ENCODE assay signal across 1 cellular context in the genomic region with DNA sequence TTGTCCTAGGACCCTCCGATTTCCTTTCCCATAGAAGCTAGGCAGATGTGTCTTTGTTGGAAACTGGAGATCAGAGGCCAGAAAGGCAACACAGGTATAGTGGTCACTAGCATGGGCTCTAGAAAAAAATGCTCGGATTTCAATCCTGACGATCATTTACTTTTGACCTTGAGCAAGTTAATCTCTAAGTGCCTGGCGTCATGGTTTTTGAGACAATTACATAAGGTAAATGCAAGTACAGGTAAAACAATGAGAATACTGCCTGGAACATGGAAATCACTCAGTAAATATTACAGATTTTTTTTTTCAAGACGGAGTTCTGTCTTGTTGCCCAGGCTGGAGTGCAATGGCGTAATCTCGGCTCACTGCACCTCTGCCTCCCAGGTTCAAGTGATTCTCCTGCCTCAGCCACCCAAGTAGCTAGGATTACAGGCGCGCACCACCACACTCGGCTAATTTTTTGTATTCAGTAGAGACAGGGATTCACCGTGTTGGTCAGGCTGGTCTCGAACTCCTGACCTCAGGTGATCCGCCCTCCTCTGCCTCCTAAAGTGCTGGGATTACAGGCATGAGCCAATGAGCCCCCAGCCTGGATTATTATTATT.
TF ChIP-seq lines count a peak whose summit lies in the region.

No MANE protein-coding gene starts in this region.

TF ChIP-seq in HepG2, 621 proteins besides CTCF, POLR2A, EP300 and RAD21 (continued from another document):
- TF ChIP-seq NR2F6 (IDR thresholded peaks at IDR 0.05): 0 out of 2 replicates have a peak, but pooled peaks have one; percentile 18
- TF ChIP-seq NR2F6 (CRISPR knock-in tag; IDR thresholded peaks at IDR 0.05): 0 out of 2 replicates have a peak, but pooled peaks have one; percentile 14
- no peak for TF ChIP-seq FOSL2 (CRISPR knock-in tag; IDR thresholded peaks at IDR 0.05)
- no peak for TF ChIP-seq HNRNPH1 (optimal IDR thresholded peaks at IDR 0.05; ENCODE audit: low read depth, low read length)
- TF ChIP-seq, protein P1, sequence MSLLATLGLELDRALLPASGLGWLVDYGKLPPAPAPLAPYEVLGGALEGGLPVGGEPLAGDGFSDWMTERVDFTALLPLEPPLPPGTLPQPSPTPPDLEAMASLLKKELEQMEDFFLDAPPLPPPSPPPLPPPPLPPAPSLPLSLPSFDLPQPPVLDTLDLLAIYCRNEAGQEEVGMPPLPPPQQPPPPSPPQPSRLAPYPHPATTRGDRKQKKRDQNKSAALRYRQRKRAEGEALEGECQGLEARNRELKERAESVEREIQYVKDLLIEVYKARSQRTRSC (CRISPR knock-in tag; IDR thresholded peaks at IDR 0.05; ENCODE audit: low read depth): no peak
- TF ChIP-seq, protein P2, sequence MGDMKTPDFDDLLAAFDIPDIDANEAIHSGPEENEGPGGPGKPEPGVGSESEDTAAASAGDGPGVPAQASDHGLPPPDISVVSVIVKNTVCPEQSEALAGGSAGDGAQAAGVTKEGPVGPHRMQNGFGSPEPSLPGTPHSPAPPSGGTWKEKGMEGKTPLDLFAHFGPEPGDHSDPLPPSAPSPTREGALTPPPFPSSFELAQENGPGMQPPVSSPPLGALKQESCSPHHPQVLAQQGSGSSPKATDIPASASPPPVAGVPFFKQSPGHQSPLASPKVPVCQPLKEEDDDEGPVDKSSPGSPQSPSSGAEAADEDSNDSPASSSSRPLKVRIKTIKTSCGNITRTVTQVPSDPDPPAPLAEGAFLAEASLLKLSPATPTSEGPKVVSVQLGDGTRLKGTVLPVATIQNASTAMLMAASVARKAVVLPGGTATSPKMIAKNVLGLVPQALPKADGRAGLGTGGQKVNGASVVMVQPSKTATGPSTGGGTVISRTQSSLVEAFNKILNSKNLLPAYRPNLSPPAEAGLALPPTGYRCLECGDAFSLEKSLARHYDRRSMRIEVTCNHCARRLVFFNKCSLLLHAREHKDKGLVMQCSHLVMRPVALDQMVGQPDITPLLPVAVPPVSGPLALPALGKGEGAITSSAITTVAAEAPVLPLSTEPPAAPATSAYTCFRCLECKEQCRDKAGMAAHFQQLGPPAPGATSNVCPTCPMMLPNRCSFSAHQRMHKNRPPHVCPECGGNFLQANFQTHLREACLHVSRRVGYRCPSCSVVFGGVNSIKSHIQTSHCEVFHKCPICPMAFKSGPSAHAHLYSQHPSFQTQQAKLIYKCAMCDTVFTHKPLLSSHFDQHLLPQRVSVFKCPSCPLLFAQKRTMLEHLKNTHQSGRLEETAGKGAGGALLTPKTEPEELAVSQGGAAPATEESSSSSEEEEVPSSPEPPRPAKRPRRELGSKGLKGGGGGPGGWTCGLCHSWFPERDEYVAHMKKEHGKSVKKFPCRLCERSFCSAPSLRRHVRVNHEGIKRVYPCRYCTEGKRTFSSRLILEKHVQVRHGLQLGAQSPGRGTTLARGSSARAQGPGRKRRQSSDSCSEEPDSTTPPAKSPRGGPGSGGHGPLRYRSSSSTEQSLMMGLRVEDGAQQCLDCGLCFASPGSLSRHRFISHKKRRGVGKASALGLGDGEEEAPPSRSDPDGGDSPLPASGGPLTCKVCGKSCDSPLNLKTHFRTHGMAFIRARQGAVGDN (CRISPR knock-in tag; IDR thresholded peaks at IDR 0.05): no peak
- peak; percentile 31; the same call in 1 of the 2 replicates for TF ChIP-seq GATAD2A (CRISPR knock-in tag; IDR thresholded peaks at IDR 0.05)
- TF ChIP-seq ADNP (CRISPR knock-in tag; IDR thresholded peaks at IDR 0.05): no peak
- TF ChIP-seq, protein P3, sequence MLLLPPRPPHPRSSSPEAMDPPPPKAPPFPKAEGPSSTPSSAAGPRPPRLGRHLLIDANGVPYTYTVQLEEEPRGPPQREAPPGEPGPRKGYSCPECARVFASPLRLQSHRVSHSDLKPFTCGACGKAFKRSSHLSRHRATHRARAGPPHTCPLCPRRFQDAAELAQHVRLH (CRISPR knock-in tag; IDR thresholded peaks at IDR 0.05; ENCODE audit: borderline replicate concordance, low read depth): no peak
- no peak for TF ChIP-seq HMG20B (CRISPR knock-in tag; conservative IDR thresholded peaks at IDR 0.05)
- TF ChIP-seq, protein P4, sequence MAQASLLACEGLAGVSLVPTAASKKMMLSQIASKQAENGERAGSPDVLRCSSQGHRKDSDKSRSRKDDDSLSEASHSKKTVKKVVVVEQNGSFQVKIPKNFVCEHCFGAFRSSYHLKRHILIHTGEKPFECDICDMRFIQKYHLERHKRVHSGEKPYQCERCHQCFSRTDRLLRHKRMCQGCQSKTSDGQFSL (CRISPR knock-in tag; IDR thresholded peaks at IDR 0.05): no peak
- no peak for TF ChIP-seq ZNF234 (CRISPR knock-in tag; conservative IDR thresholded peaks at IDR 0.05)
- no peak for TF ChIP-seq NCOA2 (CRISPR knock-in tag; IDR thresholded peaks at IDR 0.05)
- no peak for TF ChIP-seq SALL2 (CRISPR knock-in tag; IDR thresholded peaks at IDR 0.05)
- TF ChIP-seq ZNF839 (CRISPR knock-in tag; IDR thresholded peaks at IDR 0.05; ENCODE audit: borderline replicate concordance): no peak
